ENCODE assay signal across 9 cellular contexts in genomic region chr2:143451622-143452021, GRCh38.
A peak's percentile ranks its signal among the peaks of the same experiment; 100 is the strongest.
DNase-seq lines count a peak whose midpoint lies in the region; ATAC-seq, FAIRE-seq and TF ChIP-seq lines count a peak whose summit lies in the region.
"Had no signal": no experiment of that assay in that cellular context is flagged by ENCODE, and none has a peak within 500 bp of the region (broad histone marks: within the 10 kb centered on the region; RNA-seq: fewer than 3 reads in every experiment).

No MANE protein-coding gene starts in this region.

- no peak for TF ChIP-seq POLR2A in vagina (IDR thresholded peaks at IDR 0.05)

- ATAC-seq in GM19467 (IDR thresholded peaks at IDR 0.05; ENCODE audit: unreplicated experiment) = peak; percentile 79
- ATAC-seq in HG03469 (IDR thresholded peaks at IDR 0.05; ENCODE audit: unreplicated experiment) = peak; percentile 54
- no peak for ATAC-seq in GM23338
- ATAC-seq: body of pancreas had no signal

- H3K9me3 ChIP-seq in CD4-positive, alpha-beta memory T cell (ENCODE audit: control insufficient read depth in 1 of 2, low read length in 2 of 2) = no peaks in the 10 kb centered on the region
- H3K9me3 ChIP-seq in vagina = no peaks in the 10 kb centered on the region
- H3K9me3 ChIP-seq: body of pancreas had no signal

- no peak for FAIRE-seq in bronchial epithelial cell (lab: Jason Lieb, UNC)

- peaks cover 36 to 37% of the 10 kb centered on the region in 2 donors for H3K36me3 Mint-ChIP-seq in CD4-positive, alpha-beta memory T cell
- H3K36me3 Mint-ChIP-seq in GM23338 (ENCODE audit: low read depth) = no peaks in the 10 kb centered on the region

- H3K4me3 ChIP-seq in CD4-positive, alpha-beta memory T cell (ENCODE audit: low read length in 2 of 2) = no peak overlapping the region
- H3K4me3 ChIP-seq in bronchial epithelial cell (ENCODE audit: low read depth, low read length) (no peak overlapping the region), vagina (no peak overlapping the region), GM23338 (no peak overlapping the region)
- H3K4me3 ChIP-seq: body of pancreas had no signal

- POLR2A ChIA-PET in CD4-positive, alpha-beta memory T cell (lab: Charles Lee; ENCODE audit: partially characterized antibody) = interaction anchor here (1.4 kb wide), 1 partner anchor 11 kb away, joined by 5 read pairs; no protein-coding TSS in a partner anchor

- CTCF ChIA-PET in CD4-positive, alpha-beta memory T cell (lab: Charles Lee; ENCODE audit: partially characterized antibody) = no interaction called here

- H3K4me1 Mint-ChIP-seq in CD4-positive, alpha-beta memory T cell = peaks cover 44 to 76% (median 57%) of the 10 kb centered on the region in 4 donors
- no peaks in the 10 kb centered on the region for H3K4me1 Mint-ChIP-seq in GM23338

- intact Hi-C loops in CD4-positive, alpha-beta memory T cell (cut with micrococcal nuclease) = no loop called here
- intact Hi-C loops in vagina (cut with DNase I) = no loop called here

- no peaks in the 10 kb centered on the region for H3K27me3 ChIP-seq in CD4-positive, alpha-beta memory T cell (ENCODE audit: insufficient read depth, low read length)
- H3K27me3 ChIP-seq in bronchial epithelial cell (ENCODE audit: control insufficient read depth, insufficient read depth, low read length) = no peaks in the 10 kb centered on the region
- H3K27me3 ChIP-seq in vagina = no peaks in the 10 kb centered on the region
- H3K27me3 ChIP-seq in GM23338 (ENCODE audit: insufficient read depth) = no peaks in the 10 kb centered on the region
- H3K27me3 ChIP-seq: body of pancreas had no signal

- H3K4me2 ChIP-seq in GM23338 = no peak overlapping the region

- H3K27ac ChIP-seq in CD4-positive, alpha-beta memory T cell (ENCODE audit: low read depth, low read length) = no peak overlapping the region
- H3K27ac ChIP-seq in vagina = no peak overlapping the region
- H3K27ac ChIP-seq in GM23338 (ENCODE audit: low read depth) = no peak overlapping the region
- H3K27ac ChIP-seq: body of pancreas had no signal

- TF ChIP-seq CTCF in bronchial epithelial cell (IDR thresholded peaks at IDR 0.05; ENCODE audit: insufficient read depth, low read length, severe bottlenecking) (no peak), vagina (IDR thresholded peaks at IDR 0.05) (no peak), GM23338 (conservative IDR thresholded peaks at IDR 0.05; ENCODE audit: low read depth in 2 of 2) (no peak)

- H3K9me3 Mint-ChIP-seq in CD4-positive, alpha-beta memory T cell = peaks cover 0 to 4% (median 0%) of the 10 kb centered on the region in 8 donors
- H3K9me3 Mint-ChIP-seq in GM23338 = no peaks in the 10 kb centered on the region

- H2AFZ ChIP-seq in GM23338 = no peak overlapping the region

- peak overlapping the region in 4 of 8 donors; percentile 3 to 59 (median 48) for H3K4me3 Mint-ChIP-seq in CD4-positive, alpha-beta memory T cell
- no peak overlapping the region for H3K4me3 Mint-ChIP-seq in GM23338

- no peaks in the 10 kb centered on the region for H3K36me3 ChIP-seq in CD4-positive, alpha-beta memory T cell (ENCODE audit: insufficient read depth, low read length)
- H3K36me3 ChIP-seq in bronchial epithelial cell (ENCODE audit: control insufficient read depth, insufficient read depth, low read length) (no peaks in the 10 kb centered on the region), vagina (no peaks in the 10 kb centered on the region), GM23338 (ENCODE audit: insufficient read depth) (no peaks in the 10 kb centered on the region)

- no peaks in the 10 kb centered on the region; the same call in 1 of the 2 replicates for H3K9me2 ChIP-seq in GM23338 (ENCODE audit: insufficient read depth)

- H3F3A ChIP-seq in GM23338 (replicated peaks; ENCODE audit: low read depth) = no peaks in the 10 kb centered on the region

- DNase-seq in CD4-positive, alpha-beta memory T cell = no peak
- DNase-seq in bronchial epithelial cell (ENCODE audit: low read depth) (peak; percentile 35), vagina (ENCODE audit: extremely low spot score in 2 of 2) (no peak), GM23338 (ENCODE audit: low spot score) (no peak), NCI-H1105 (lab: John Stamatoyannopoulos, UW) (no peak), NCI-H2081 treated with DMSO at 0.1 percent for 48 hours (lab: John Stamatoyannopoulos, UW) (no peak)
- DNase-seq: body of pancreas had no signal

- H3K27me3 Mint-ChIP-seq in CD4-positive, alpha-beta memory T cell = no peaks in the 10 kb centered on the region
- peaks cover 1% of the 10 kb centered on the region for H3K27me3 Mint-ChIP-seq in GM23338 (ENCODE audit: insufficient read depth, low read depth, poor library complexity)

- peaks cover 66% of the 10 kb centered on the region for H3K4me1 ChIP-seq in CD4-positive, alpha-beta memory T cell (ENCODE audit: insufficient read depth, low read length)
- no peaks in the 10 kb centered on the region for H3K4me1 ChIP-seq in vagina
- no peaks in the 10 kb centered on the region for H3K4me1 ChIP-seq in GM23338 (ENCODE audit: insufficient read depth)
- H3K4me1 ChIP-seq: body of pancreas had no signal

- H3K79me2 ChIP-seq in GM23338 (replicated peaks; ENCODE audit: insufficient read depth) = no peaks in the 10 kb centered on the region

- peak overlapping the region in 5 of 7 donors; percentile 23 to 68 (median 46) for H3K27ac Mint-ChIP-seq in CD4-positive, alpha-beta memory T cell
- H3K27ac Mint-ChIP-seq in GM23338 = no peak overlapping the region; the same call in 1 of the 2 replicates

- H4K20me1 ChIP-seq in GM23338 (replicated peaks; ENCODE audit: insufficient read depth) = no peaks in the 10 kb centered on the region

TF ChIP-seq in GM23338, 12 proteins besides CTCF, POLR2A, EP300 and RAD21 (continues in another document):
- TF ChIP-seq EZH2 (IDR thresholded peaks at IDR 0.05; ENCODE audit: low read depth, unreplicated experiment) = no peak
- no peak for TF ChIP-seq ETS1 (IDR thresholded peaks at IDR 0.05)
- TF ChIP-seq ZNF331 (CRISPR knock-in tag; IDR thresholded peaks at IDR 0.05; ENCODE audit: low read depth) = no peak
- no peak for TF ChIP-seq JUNB (IDR thresholded peaks at IDR 0.05; ENCODE audit: unreplicated experiment)
- no peak for TF ChIP-seq NANOG (IDR thresholded peaks at IDR 0.05; ENCODE audit: borderline replicate concordance)
- no peak for TF ChIP-seq ZNF114 (CRISPR knock-in tag; IDR thresholded peaks at IDR 0.05)
